In the genomic region with DNA sequence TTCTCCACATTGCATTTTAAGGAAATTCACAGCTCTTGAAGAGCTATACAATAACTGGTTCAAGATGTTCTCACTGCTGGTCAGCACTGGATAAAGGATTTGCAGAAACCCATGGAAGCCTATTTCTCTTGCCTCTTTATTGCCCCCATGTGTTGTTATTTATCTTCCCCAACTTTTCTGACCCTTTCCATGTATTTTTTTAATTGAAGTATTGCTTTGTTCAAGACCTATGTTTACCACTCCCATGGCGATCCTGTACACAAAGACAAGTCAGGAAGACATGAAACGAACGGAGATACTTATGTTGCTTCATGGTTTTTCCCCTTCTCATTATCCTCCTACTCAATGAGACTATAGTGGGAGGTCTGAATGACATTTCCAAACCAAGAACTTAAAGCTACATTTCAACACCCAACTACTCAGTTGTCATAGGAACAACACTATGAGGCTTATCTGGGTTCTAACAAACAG, we compare ENCODE assay signal across 8 cellular contexts.
DNase-seq lines count a peak whose midpoint lies in the region; ATAC-seq, FAIRE-seq and TF ChIP-seq lines count a peak whose summit lies in the region.

No MANE protein-coding gene starts in this region.

- no peaks in the 10 kb centered on the region for H3K27me3 Mint-ChIP-seq in endothelial cell (ENCODE audit: unreplicated experiment)

- peak; percentile 86 for FAIRE-seq in GM19239 (lab: Jason Lieb, UNC)

- H3K36me3 Mint-ChIP-seq in endothelial cell (ENCODE audit: low read depth, unreplicated experiment) = no peaks in the 10 kb centered on the region

- peaks cover 20% of the 10 kb centered on the region for H3K4me1 Mint-ChIP-seq in endothelial cell (ENCODE audit: unreplicated experiment)

- H3K27me3 ChIP-seq in Peyer's patch = no peaks in the 10 kb centered on the region

- H3K9me3 ChIP-seq in Peyer's patch = no peaks in the 10 kb centered on the region

- no peaks in the 10 kb centered on the region for H3K36me3 ChIP-seq in Peyer's patch

- no peak for DNase-seq in GM19239 (ENCODE audit: insufficient read length, low spot score)
- DNase-seq in Peyer's patch = no peak
- no peak for DNase-seq in endothelial cell (ENCODE audit: low spot score)
- no peak for DNase-seq in skeletal muscle cell (ENCODE audit: low read depth)
- no peak for DNase-seq in stimulated activated CD4-positive, alpha-beta T cell treated with anti-CD3 and anti-CD28 coated beads, Interleukin-2, amount 100 ng/mL, for 24 hours
- DNase-seq in stimulated activated CD4-positive, alpha-beta T cell treated with anti-CD3 and anti-CD28 coated beads, Interleukin-12 subunit alpha, Interleukin-12 subunit beta, amount 100 ng/mL, for 4 hours = no peak
- DNase-seq in NCI-H1417 (lab: John Stamatoyannopoulos, UW) = no peak

- peak overlapping the region; percentile 36 for H3K27ac Mint-ChIP-seq in endothelial cell (ENCODE audit: unreplicated experiment)

- TF ChIP-seq CTCF in Peyer's patch (IDR thresholded peaks at IDR 0.05) (no peak), endothelial cell (IDR thresholded peaks at IDR 0.05; ENCODE audit: unreplicated experiment) (no peak)

- no peak for ATAC-seq in HG03175 (IDR thresholded peaks at IDR 0.05; ENCODE audit: unreplicated experiment)

- H3K4me3 Mint-ChIP-seq in endothelial cell (ENCODE audit: unreplicated experiment) = no peak overlapping the region

- no peak for TF ChIP-seq POLR2A in Peyer's patch (IDR thresholded peaks at IDR 0.05)

- H3K27ac ChIP-seq in Peyer's patch = peak overlapping the region; percentile 28 to 87 (median 77)

- H3K4me3 ChIP-seq in Peyer's patch (peak overlapping the region in 3 of 4 donors; percentile 2 to 55 (median 37)), skeletal muscle cell (ENCODE audit: low read depth, low read length) (peak overlapping the region; percentile 58)

- H3K4me1 ChIP-seq in Peyer's patch = no peaks in the 10 kb centered on the region

- no peaks in the 10 kb centered on the region for H3K9me3 Mint-ChIP-seq in endothelial cell (ENCODE audit: unreplicated experiment)
